1 cellular context compared by ENCODE assay signal in the genomic region with DNA sequence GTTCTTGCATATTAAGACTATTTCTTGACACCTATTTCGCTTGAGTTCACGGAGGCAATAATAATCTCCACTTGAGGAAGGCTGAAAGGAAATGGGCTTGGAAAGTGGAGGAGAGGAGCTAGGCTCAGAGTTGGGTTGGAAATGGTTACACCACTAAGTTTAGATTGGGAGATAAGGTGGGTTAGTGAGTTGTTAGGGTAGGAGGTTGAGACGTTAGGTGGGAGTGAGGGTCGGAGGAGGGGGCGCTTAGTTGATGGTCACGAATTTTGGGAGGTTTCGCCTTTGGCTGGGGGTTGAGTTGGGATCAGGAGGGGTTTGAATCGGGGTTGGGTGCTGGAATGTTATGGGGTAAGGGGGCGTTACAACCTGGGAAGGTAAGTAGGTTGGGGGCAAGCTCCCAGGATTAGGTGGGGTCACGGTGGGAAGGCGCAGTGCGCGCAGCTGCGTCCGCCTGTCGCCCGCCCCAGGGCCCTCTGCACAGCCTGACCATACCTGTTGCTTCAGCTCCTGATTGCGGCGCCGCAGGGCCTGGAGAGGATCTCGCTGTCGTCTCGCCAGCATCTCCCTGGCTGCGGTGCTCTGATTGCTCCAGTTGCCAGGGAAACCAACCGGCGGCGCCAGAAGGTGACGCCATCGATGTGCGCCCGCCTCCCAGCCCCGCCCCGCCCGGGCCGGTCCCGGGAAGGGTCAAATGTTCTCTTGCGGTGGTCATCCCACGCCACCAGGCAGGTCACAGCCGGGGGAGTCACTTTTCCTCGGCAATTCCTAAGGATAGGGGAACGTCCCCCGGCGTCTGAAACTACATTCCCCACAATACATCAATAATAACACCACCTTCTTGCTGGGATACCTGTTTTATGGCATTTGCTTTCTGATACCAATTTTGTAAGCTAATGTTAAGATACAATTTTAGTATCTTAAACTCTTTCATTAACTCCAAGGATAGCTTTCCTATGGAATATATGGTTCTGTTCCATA.
TF ChIP-seq lines count a peak whose summit lies in the region.

Gene NPHP1 (minus strand): TSS at position 606 of the 978 bp plus-strand sequence. CDS start 45 bp downstream, at position 561.

TF ChIP-seq in GM12878, 131 proteins besides CTCF, POLR2A, EP300 and RAD21 (continued from another document):
- TF ChIP-seq IRF5 (IDR thresholded peaks at IDR 0.05; ENCODE audit: borderline replicate concordance) (no peak), RB1 (IDR thresholded peaks at IDR 0.05; ENCODE audit: borderline replicate concordance) (peak; percentile 56; the same call in 1 of the 2 replicates), CBFB (IDR thresholded peaks at IDR 0.05; ENCODE audit: low read depth) (peak; percentile 67; the same call in 1 of the 2 replicates), MTA3 (IDR thresholded peaks at IDR 0.05; ENCODE audit: borderline replicate concordance, low read length) (no peak), PAX8 (IDR thresholded peaks at IDR 0.05) (no peak), ZBTB4 (CRISPR knock-in tag; IDR thresholded peaks at IDR 0.05) (no peak), HDAC2 (IDR thresholded peaks at IDR 0.05) (no peak), HSF1 (IDR thresholded peaks at IDR 0.05; ENCODE audit: low read depth, low read length) (no peak), CEBPZ (IDR thresholded peaks at IDR 0.05; ENCODE audit: low read depth, low read length) (no peak), EED (IDR thresholded peaks at IDR 0.05; ENCODE audit: low read depth) (no peak), KAT2A (conservative IDR thresholded peaks at IDR 0.05; ENCODE audit: control insufficient read depth, low read depth, low read length) (no peak), ZNF207 (IDR thresholded peaks at IDR 0.05; ENCODE audit: borderline replicate concordance) (peak; percentile 87; the same call in 1 of the 2 replicates), STAT3 (IDR thresholded peaks at IDR 0.05; ENCODE audit: low read depth, low read length) (no peak), RBBP5 (conservative IDR thresholded peaks at IDR 0.05) (no peak), HCFC1 (IDR thresholded peaks at IDR 0.05; ENCODE audit: low read length) (peak; percentile 79), EGR1 (IDR thresholded peaks at IDR 0.05; ENCODE audit: borderline replicate concordance in 1 of 2, low read depth in 2 of 2, low read length in 2 of 2) (peak in 1 of 2 experiments; percentile 29; a peak in 1 of 3 replicates), RELA (IDR thresholded peaks at IDR 0.05; ENCODE audit: borderline replicate concordance, partially characterized antibody) (peak; percentile 63), SMC3 (IDR thresholded peaks at IDR 0.05; ENCODE audit: borderline replicate concordance, low read length) (no peak), NFXL1 (IDR thresholded peaks at IDR 0.05; ENCODE audit: borderline replicate concordance) (no peak), ATF7 (IDR thresholded peaks at IDR 0.05; ENCODE audit: low read depth) (0 out of 2 replicates have a peak, but pooled peaks have one; percentile 38)
